ENCODE assay signal across 1 cellular context in the genomic region with DNA sequence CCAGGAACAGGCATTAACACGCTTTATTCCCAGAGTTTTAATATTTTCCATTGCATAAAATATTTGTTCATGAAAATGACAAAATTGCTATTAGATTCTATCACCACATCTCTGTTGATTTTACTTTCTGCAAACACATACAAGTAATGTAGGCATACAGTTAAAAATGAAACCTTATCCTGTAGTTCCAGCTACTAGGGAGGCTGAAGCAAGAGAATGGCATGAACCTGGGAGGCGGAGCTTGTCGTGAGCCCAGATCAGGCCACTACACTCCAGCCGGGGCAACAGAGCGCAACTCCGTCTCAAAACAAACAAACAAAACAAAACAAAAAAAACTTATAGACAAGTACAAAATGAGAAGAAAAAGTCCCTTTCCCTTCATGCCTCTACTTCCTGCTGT. TPM values are rescaled to one million over a fixed set of nuclear protein-coding genes. Genes with fewer than 3 reads are reported as not detected.
"Had no signal": no experiment of that assay in that cellular context is flagged by ENCODE, and none has a peak within 500 bp of the region (broad histone marks: within the 10 kb centered on the region; RNA-seq: fewer than 3 reads in every experiment).

No MANE protein-coding gene starts in this region.

RNA-seq across cellular contexts. Expression of a gene that starts 38.0 kb away (rescaled TPM):
- total RNA-seq: renal cortical epithelial cell had no signal
